Comparison of ENCODE assay signal across 32 cellular contexts in the genomic region with DNA sequence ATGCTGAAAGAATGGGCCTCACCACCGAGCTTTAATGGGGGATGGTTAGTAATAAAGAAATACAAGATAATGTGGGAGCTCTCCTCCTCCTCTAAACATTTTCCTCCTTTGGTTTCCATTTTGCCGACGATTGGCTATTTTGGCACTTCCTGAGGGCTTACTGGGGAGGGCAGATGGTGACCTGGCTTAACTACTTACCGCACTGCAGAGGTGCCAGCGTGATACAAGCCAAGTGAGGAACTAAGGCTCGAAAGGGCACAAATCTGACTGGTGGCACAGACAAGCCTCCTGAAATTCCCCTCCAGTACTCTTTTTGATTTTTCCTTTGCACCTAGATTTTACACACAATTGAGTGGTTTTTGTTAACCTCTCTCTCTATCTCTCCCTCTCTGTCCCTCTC.
"Had no signal": no experiment of that assay in that cellular context is flagged by ENCODE, and none has a peak within 500 bp of the region (broad histone marks: within the 10 kb centered on the region; RNA-seq: fewer than 3 reads in every experiment).

No MANE protein-coding gene starts in this region.

- H3K27me3 Mint-ChIP-seq: activated CD4-positive, alpha-beta T cell treated with anti-CD3 and anti-CD28 coated beads, Interleukin-2, amount 10 ng/mL, durations not matched to agents 7 days and 5 days; activated naive CD8-positive, alpha-beta T cell treated with anti-CD3 and anti-CD28 coated beads for 36 hours; naive B cell; T-helper 17 cell had no signal

- H3K27ac ChIP-seq: adrenal gland, ascending aorta, brain microvascular endothelial cell, neutrophil, ovary, right atrium auricular region, suprapubic skin, tibial nerve had no signal

- H3K9me3 ChIP-seq: adrenal gland, ascending aorta, neutrophil, ovary, right atrium auricular region, suprapubic skin, tibial nerve had no signal

- H3K36me3 Mint-ChIP-seq: WTC11 had no signal

- H3K9me3 Mint-ChIP-seq: activated CD4-positive, alpha-beta T cell treated with anti-CD3 and anti-CD28 coated beads, Interleukin-2, amount 10 ng/mL, durations not matched to agents 7 days and 5 days; activated naive CD4-positive, alpha-beta T cell treated with anti-CD3 and anti-CD28 coated beads for 36 hours; activated naive CD8-positive, alpha-beta T cell treated with anti-CD3 and anti-CD28 coated beads for 36 hours; activated T-helper 1 cell treated with anti-CD3 and anti-CD28 coated beads, Interleukin-12 subunit alpha, Interleukin-12 subunit beta, Interleukin-2, Interleukin-4 antibody, amounts not matched to agents 30 ng/mL and 10 ng/mL and 1 ng/mL, durations not matched to agents 14 hours and 24 hours and 36 hours; immature natural killer cell; naive B cell; nephron progenitor cell had no signal

- H3K4me2 ChIP-seq: smooth muscle cell had no signal

- H3K27me3 ChIP-seq: adrenal gland, ascending aorta, brain microvascular endothelial cell, neutrophil, ovary, right atrium auricular region, suprapubic skin, tibial nerve had no signal

- ATAC-seq: left colon, T-helper 17 cell, WTC11 had no signal

- H3K4me3 Mint-ChIP-seq: activated CD4-positive, alpha-beta T cell treated with anti-CD3 and anti-CD28 coated beads, Interleukin-2, amount 10 ng/mL, durations not matched to agents 7 days and 5 days; activated naive CD4-positive, alpha-beta T cell treated with anti-CD3 and anti-CD28 coated beads for 36 hours; activated naive CD8-positive, alpha-beta T cell treated with anti-CD3 and anti-CD28 coated beads for 36 hours; activated T-helper 1 cell treated with anti-CD3 and anti-CD28 coated beads, Interleukin-12 subunit alpha, Interleukin-12 subunit beta, Interleukin-2, Interleukin-4 antibody, amounts not matched to agents 30 ng/mL and 10 ng/mL and 1 ng/mL, durations not matched to agents 14 hours and 24 hours and 36 hours; immature natural killer cell; naive B cell; nephron progenitor cell; T-helper 17 cell; WTC11 had no signal

- H3K4me1 Mint-ChIP-seq: activated CD4-positive, alpha-beta T cell treated with anti-CD3 and anti-CD28 coated beads, Interleukin-2, amount 10 ng/mL, durations not matched to agents 7 days and 5 days; WTC11 had no signal

- FAIRE-seq: colon, endothelial cell of umbilical vein had no signal

- H3K4me3 ChIP-seq: adrenal gland, ascending aorta, ovary, right atrium auricular region, smooth muscle cell, suprapubic skin, tibial nerve had no signal

- H3K36me3 ChIP-seq: neutrophil, ovary had no signal

- DNase-seq: activated CD4-positive, alpha-beta T cell treated with anti-CD3 and anti-CD28 coated beads for 1 hour; activated CD4-positive, alpha-beta T cell treated with anti-CD3 and anti-CD28 coated beads, Interleukin-2, amount 10 ng/mL, durations not matched to agents 7 days and 5 days; activated effector memory CD4-positive, alpha-beta T cell treated with anti-CD3 and anti-CD28 coated beads, Interleukin-2, amount 50 U/mL, for 16 hours; activated naive CD4-positive, alpha-beta T cell treated with anti-CD3 and anti-CD28 coated beads for 36 hours; activated naive CD8-positive, alpha-beta T cell treated with anti-CD3 and anti-CD28 coated beads for 36 hours; activated T-cell treated with anti-CD3 and anti-CD28 coated beads for 4 hours; adrenal gland; brain microvascular endothelial cell; effector memory CD4-positive, alpha-beta T cell; head of caudate nucleus; hypothalamus; immature natural killer cell; kidney; left colon; mammary epithelial cell; naive B cell; nephron progenitor cell; ovary; stimulated activated CD4-positive, alpha-beta T cell treated with anti-CD3 and anti-CD28 coated beads, Interleukin-1b, Interleukin-23, amount 100 ng/mL, for 48 hours; stimulated activated naive CD4-positive, alpha-beta T cell; T-helper 17 cell; T1000 had no signal

- H3K27ac Mint-ChIP-seq: activated CD4-positive, alpha-beta T cell treated with anti-CD3 and anti-CD28 coated beads, Interleukin-2, amount 10 ng/mL, durations not matched to agents 7 days and 5 days; activated naive CD4-positive, alpha-beta T cell treated with anti-CD3 and anti-CD28 coated beads for 36 hours; activated naive CD8-positive, alpha-beta T cell treated with anti-CD3 and anti-CD28 coated beads for 36 hours; activated T-helper 1 cell treated with anti-CD3 and anti-CD28 coated beads, Interleukin-12 subunit alpha, Interleukin-12 subunit beta, Interleukin-2, Interleukin-4 antibody, amounts not matched to agents 30 ng/mL and 10 ng/mL and 1 ng/mL, durations not matched to agents 14 hours and 24 hours and 36 hours; nephron progenitor cell; T-helper 17 cell; WTC11 had no signal
